Comparison of ENCODE assay signal across 1 cellular context in the genomic region with DNA sequence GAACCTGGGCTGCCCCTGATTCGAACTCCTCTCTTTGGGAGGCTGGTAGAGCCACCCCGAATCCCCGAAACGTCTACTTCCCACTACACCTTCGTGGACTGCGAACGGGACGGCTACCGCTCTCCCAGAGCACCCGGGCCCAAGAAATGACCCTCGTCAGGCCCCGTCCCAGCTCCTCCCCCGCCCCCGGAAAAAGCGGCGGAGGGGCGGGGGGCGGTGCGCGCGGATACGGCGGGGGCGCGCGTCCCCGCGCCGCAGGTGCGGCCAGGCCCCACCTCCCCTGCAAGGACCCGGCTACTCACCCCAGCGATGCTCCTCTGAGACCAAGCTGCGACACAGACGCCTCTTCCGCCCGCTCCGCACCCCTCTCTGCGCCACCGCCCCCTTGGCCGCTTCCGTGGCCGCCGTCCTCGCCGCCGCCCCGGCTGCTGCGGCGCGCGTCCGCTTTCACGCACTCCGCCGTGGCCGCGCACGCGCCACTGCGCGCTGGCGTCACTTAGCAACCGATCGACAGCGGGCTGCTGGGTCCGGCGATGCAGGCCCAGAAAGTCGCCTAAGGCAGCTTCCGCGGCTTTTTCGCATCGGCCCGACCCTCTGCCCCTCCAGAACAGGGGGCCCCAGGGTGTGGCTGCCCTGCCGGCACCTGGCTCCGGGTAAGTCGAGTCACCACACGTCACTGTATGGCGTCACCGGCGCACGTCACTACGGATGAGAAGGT.
TF ChIP-seq lines count a peak whose summit lies in the region.

A gene (minus strand): TSS at position 432 of the 718 bp plus-strand sequence.

TF ChIP-seq in K562, 482 proteins besides CTCF, POLR2A, EP300 and RAD21 (continued from another document and continues in another):
- TF ChIP-seq, protein P1, sequence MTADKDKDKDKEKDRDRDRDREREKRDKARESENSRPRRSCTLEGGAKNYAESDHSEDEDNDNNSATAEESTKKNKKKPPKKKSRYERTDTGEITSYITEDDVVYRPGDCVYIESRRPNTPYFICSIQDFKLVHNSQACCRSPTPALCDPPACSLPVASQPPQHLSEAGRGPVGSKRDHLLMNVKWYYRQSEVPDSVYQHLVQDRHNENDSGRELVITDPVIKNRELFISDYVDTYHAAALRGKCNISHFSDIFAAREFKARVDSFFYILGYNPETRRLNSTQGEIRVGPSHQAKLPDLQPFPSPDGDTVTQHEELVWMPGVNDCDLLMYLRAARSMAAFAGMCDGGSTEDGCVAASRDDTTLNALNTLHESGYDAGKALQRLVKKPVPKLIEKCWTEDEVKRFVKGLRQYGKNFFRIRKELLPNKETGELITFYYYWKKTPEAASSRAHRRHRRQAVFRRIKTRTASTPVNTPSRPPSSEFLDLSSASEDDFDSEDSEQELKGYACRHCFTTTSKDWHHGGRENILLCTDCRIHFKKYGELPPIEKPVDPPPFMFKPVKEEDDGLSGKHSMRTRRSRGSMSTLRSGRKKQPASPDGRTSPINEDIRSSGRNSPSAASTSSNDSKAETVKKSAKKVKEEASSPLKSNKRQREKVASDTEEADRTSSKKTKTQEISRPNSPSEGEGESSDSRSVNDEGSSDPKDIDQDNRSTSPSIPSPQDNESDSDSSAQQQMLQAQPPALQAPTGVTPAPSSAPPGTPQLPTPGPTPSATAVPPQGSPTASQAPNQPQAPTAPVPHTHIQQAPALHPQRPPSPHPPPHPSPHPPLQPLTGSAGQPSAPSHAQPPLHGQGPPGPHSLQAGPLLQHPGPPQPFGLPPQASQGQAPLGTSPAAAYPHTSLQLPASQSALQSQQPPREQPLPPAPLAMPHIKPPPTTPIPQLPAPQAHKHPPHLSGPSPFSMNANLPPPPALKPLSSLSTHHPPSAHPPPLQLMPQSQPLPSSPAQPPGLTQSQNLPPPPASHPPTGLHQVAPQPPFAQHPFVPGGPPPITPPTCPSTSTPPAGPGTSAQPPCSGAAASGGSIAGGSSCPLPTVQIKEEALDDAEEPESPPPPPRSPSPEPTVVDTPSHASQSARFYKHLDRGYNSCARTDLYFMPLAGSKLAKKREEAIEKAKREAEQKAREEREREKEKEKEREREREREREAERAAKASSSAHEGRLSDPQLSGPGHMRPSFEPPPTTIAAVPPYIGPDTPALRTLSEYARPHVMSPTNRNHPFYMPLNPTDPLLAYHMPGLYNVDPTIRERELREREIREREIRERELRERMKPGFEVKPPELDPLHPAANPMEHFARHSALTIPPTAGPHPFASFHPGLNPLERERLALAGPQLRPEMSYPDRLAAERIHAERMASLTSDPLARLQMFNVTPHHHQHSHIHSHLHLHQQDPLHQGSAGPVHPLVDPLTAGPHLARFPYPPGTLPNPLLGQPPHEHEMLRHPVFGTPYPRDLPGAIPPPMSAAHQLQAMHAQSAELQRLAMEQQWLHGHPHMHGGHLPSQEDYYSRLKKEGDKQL (CRISPR knock-in tag; IDR thresholded peaks at IDR 0.05; ENCODE audit: borderline replicate concordance), result no peak
- no peak for TF ChIP-seq KDM4B (IDR thresholded peaks at IDR 0.05; ENCODE audit: borderline replicate concordance in 2 of 2, low read depth in 1 of 2)
- TF ChIP-seq ZNF354B (CRISPR knock-in tag; IDR thresholded peaks at IDR 0.05), result no peak
- no peak for TF ChIP-seq KLF16 (IDR thresholded peaks at IDR 0.05)
- no peak for TF ChIP-seq HNRNPUL1 (IDR thresholded peaks at IDR 0.05; ENCODE audit: low read length)
- TF ChIP-seq, protein P2, sequence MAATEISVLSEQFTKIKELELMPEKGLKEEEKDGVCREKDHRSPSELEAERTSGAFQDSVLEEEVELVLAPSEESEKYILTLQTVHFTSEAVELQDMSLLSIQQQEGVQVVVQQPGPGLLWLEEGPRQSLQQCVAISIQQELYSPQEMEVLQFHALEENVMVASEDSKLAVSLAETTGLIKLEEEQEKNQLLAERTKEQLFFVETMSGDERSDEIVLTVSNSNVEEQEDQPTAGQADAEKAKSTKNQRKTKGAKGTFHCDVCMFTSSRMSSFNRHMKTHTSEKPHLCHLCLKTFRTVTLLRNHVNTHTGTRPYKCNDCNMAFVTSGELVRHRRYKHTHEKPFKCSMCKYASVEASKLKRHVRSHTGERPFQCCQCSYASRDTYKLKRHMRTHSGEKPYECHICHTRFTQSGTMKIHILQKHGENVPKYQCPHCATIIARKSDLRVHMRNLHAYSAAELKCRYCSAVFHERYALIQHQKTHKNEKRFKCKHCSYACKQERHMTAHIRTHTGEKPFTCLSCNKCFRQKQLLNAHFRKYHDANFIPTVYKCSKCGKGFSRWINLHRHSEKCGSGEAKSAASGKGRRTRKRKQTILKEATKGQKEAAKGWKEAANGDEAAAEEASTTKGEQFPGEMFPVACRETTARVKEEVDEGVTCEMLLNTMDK (IDR thresholded peaks at IDR 0.05; ENCODE audit: borderline replicate concordance, insufficient read depth, low read depth, low read length, poor library complexity, severe bottlenecking), result no peak
- TF ChIP-seq ZNF174 (CRISPR knock-in tag; IDR thresholded peaks at IDR 0.05), result no peak
- no peak for TF ChIP-seq DIDO1 (tag; IDR thresholded peaks at IDR 0.05; ENCODE audit: low read depth)
- no peak for TF ChIP-seq ZNF431 (CRISPR knock-in tag; IDR thresholded peaks at IDR 0.05)
- no peak for TF ChIP-seq GATA2 (CRISPR knock-in tag; IDR thresholded peaks at IDR 0.05)
- no peak for TF ChIP-seq TEAD4 (IDR thresholded peaks at IDR 0.05; ENCODE audit: low read length)
- no peak for TF ChIP-seq TEAD4 (CRISPR knock-in tag; IDR thresholded peaks at IDR 0.05; ENCODE audit: borderline replicate concordance)
- 0 out of 4 replicates have a peak, but pooled peaks of 1 of the 2 experiments have one; percentile 3 for TF ChIP-seq SIN3A (IDR thresholded peaks at IDR 0.05; ENCODE audit: borderline replicate concordance in 2 of 2, control insufficient read depth in 1 of 2, low read depth in 2 of 2, low read length in 2 of 2)
- no peak for TF ChIP-seq TAL1 (IDR thresholded peaks at IDR 0.05)
- peak; percentile 70 for TF ChIP-seq ATF1 (CRISPR knock-in tag; IDR thresholded peaks at IDR 0.05)
- peak; percentile 99 for TF ChIP-seq ATF1 (tag; IDR thresholded peaks at IDR 0.05)
- TF ChIP-seq CTBP1 (IDR thresholded peaks at IDR 0.05; ENCODE audit: borderline replicate concordance), result peak; percentile 93
- TF ChIP-seq HEY1 (CRISPR knock-in tag; IDR thresholded peaks at IDR 0.05; ENCODE audit: borderline replicate concordance), result no peak
- TF ChIP-seq HMGN3 (IDR thresholded peaks at IDR 0.05; ENCODE audit: borderline replicate concordance, extremely low read depth, insufficient read length, low read depth, low read length), result no peak
- TF ChIP-seq, protein P3, sequence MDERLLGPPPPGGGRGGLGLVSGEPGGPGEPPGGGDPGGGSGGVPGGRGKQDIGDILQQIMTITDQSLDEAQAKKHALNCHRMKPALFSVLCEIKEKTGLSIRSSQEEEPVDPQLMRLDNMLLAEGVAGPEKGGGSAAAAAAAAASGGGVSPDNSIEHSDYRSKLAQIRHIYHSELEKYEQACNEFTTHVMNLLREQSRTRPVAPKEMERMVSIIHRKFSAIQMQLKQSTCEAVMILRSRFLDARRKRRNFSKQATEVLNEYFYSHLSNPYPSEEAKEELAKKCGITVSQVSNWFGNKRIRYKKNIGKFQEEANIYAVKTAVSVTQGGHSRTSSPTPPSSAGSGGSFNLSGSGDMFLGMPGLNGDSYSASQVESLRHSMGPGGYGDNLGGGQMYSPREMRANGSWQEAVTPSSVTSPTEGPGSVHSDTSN (CRISPR knock-in tag; IDR thresholded peaks at IDR 0.05; ENCODE audit: low read depth), result no peak
- TF ChIP-seq, protein P3 (tag; conservative IDR thresholded peaks at IDR 0.05; ENCODE audit: low read depth), result no peak
- TF ChIP-seq SMARCB1 (IDR thresholded peaks at IDR 0.05; ENCODE audit: insufficient read length, low read depth), result no peak
- no peak for TF ChIP-seq SOX6 (IDR thresholded peaks at IDR 0.05)
- no peak for TF ChIP-seq TRIM28 (IDR thresholded peaks at IDR 0.05)
- no peak for TF ChIP-seq SMAD1 (IDR thresholded peaks at IDR 0.05; ENCODE audit: low read depth, low read length, partially characterized antibody)
- TF ChIP-seq, protein P4, sequence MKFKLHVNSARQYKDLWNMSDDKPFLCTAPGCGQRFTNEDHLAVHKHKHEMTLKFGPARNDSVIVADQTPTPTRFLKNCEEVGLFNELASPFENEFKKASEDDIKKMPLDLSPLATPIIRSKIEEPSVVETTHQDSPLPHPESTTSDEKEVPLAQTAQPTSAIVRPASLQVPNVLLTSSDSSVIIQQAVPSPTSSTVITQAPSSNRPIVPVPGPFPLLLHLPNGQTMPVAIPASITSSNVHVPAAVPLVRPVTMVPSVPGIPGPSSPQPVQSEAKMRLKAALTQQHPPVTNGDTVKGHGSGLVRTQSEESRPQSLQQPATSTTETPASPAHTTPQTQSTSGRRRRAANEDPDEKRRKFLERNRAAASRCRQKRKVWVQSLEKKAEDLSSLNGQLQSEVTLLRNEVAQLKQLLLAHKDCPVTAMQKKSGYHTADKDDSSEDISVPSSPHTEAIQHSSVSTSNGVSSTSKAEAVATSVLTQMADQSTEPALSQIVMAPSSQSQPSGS (CRISPR knock-in tag; IDR thresholded peaks at IDR 0.05), result no peak
- peak; percentile 97 for TF ChIP-seq CXXC5 (CRISPR knock-in tag; IDR thresholded peaks at IDR 0.05)
- TF ChIP-seq, protein P5, sequence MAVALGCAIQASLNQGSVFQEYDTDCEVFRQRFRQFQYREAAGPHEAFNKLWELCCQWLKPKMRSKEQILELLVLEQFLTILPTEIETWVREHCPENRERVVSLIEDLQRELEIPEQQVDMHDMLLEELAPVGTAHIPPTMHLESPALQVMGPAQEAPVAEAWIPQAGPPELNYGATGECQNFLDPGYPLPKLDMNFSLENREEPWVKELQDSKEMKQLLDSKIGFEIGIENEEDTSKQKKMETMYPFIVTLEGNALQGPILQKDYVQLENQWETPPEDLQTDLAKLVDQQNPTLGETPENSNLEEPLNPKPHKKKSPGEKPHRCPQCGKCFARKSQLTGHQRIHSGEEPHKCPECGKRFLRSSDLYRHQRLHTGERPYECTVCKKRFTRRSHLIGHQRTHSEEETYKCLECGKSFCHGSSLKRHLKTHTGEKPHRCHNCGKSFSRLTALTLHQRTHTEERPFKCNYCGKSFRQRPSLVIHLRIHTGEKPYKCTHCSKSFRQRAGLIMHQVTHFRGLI (CRISPR knock-in tag; IDR thresholded peaks at IDR 0.05), result no peak
- TF ChIP-seq, protein P6, sequence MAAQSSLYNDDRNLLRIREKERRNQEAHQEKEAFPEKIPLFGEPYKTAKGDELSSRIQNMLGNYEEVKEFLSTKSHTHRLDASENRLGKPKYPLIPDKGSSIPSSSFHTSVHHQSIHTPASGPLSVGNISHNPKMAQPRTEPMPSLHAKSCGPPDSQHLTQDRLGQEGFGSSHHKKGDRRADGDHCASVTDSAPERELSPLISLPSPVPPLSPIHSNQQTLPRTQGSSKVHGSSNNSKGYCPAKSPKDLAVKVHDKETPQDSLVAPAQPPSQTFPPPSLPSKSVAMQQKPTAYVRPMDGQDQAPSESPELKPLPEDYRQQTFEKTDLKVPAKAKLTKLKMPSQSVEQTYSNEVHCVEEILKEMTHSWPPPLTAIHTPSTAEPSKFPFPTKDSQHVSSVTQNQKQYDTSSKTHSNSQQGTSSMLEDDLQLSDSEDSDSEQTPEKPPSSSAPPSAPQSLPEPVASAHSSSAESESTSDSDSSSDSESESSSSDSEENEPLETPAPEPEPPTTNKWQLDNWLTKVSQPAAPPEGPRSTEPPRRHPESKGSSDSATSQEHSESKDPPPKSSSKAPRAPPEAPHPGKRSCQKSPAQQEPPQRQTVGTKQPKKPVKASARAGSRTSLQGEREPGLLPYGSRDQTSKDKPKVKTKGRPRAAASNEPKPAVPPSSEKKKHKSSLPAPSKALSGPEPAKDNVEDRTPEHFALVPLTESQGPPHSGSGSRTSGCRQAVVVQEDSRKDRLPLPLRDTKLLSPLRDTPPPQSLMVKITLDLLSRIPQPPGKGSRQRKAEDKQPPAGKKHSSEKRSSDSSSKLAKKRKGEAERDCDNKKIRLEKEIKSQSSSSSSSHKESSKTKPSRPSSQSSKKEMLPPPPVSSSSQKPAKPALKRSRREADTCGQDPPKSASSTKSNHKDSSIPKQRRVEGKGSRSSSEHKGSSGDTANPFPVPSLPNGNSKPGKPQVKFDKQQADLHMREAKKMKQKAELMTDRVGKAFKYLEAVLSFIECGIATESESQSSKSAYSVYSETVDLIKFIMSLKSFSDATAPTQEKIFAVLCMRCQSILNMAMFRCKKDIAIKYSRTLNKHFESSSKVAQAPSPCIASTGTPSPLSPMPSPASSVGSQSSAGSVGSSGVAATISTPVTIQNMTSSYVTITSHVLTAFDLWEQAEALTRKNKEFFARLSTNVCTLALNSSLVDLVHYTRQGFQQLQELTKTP (IDR thresholded peaks at IDR 0.05; ENCODE audit: low read depth in 1 of 2, partially characterized antibody in 2 of 2), result no peak
- TF ChIP-seq ZNF785 (CRISPR knock-in tag; IDR thresholded peaks at IDR 0.05), result no peak
- peak; percentile 65; the same call in 1 of the 2 replicates for TF ChIP-seq GABPA (tag; conservative IDR thresholded peaks at IDR 0.05; ENCODE audit: low read depth)
- no peak for TF ChIP-seq RBM15 (IDR thresholded peaks at IDR 0.05; ENCODE audit: insufficient read depth, low read length)
- 0 out of 2 replicates have a peak, but pooled peaks have one; percentile 9 for TF ChIP-seq NFIC (IDR thresholded peaks at IDR 0.05)
- TF ChIP-seq ZNF217 (CRISPR knock-in tag; IDR thresholded peaks at IDR 0.05), result no peak
- TF ChIP-seq SIX5 (IDR thresholded peaks at IDR 0.05; ENCODE audit: borderline replicate concordance in 1 of 2, insufficient read depth in 1 of 2, low read depth in 1 of 2, low read length in 2 of 2), result no peak
